14 cellular contexts compared by ENCODE assay signal in genomic region chr2:120888851-120889250, GRCh38.
DNase-seq lines count a peak whose midpoint lies in the region; ATAC-seq and TF ChIP-seq lines count a peak whose summit lies in the region.
"Had no signal": no experiment of that assay in that cellular context is flagged by ENCODE, and none has a peak within 500 bp of the region (broad histone marks: within the 10 kb centered on the region; RNA-seq: fewer than 3 reads in every experiment).

No MANE protein-coding gene starts in this region.

- H3K4me2 ChIP-seq in neural progenitor cell: no peak overlapping the region
- H3K4me2 ChIP-seq: BLaER1 treated with 17β-estradiol and CSF1 and Interleukin-3, amounts not matched to agents 10 nM and 100 nM; GM23338 had no signal

- no peak overlapping the region for H2AFZ ChIP-seq in neural progenitor cell (replicated peaks)
- H2AFZ ChIP-seq: GM23338 had no signal

- in situ Hi-C loops in gastrocnemius medialis (cut with MboI; ENCODE audit: low sequenced_read_pairs in 4 of 4): no loop called here

- H3K79me2 ChIP-seq in neural progenitor cell (ENCODE audit: low read depth): peaks cover 58% of the 10 kb centered on the region

- no peak overlapping the region for H3K4me3 ChIP-seq in neural progenitor cell
- no peak overlapping the region for H3K4me3 ChIP-seq in gastrocnemius medialis
- H3K4me3 ChIP-seq: BLaER1 treated with 17β-estradiol and CSF1 and Interleukin-3, amounts not matched to agents 10 nM and 100 nM; GM23338 had no signal

- H3K27me3 Mint-ChIP-seq in chondrocyte (ENCODE audit: low read depth): no peaks in the 10 kb centered on the region
- peaks cover 16% of the 10 kb centered on the region for H3K27me3 Mint-ChIP-seq in neural progenitor cell (ENCODE audit: insufficient read depth, low read depth)
- no peaks in the 10 kb centered on the region for H3K27me3 Mint-ChIP-seq in mesothelial cell of epicardium (ENCODE audit: low read depth)
- H3K27me3 Mint-ChIP-seq: B cell; CD4-positive, CD25-positive, alpha-beta regulatory T cell had no signal

- H3K4me1 ChIP-seq in neural progenitor cell (peaks cover 61% of the 10 kb centered on the region), gastrocnemius medialis (peaks cover 58 to 65% of the 10 kb centered on the region in 2 donors)

- H3K27ac ChIP-seq in neural progenitor cell (no peak overlapping the region), gastrocnemius medialis (peak overlapping the region; percentile 78 to 87 (median 84))
- H3K27ac ChIP-seq: BLaER1 treated with 17β-estradiol and CSF1 and Interleukin-3, amounts not matched to agents 10 nM and 100 nM had no signal

- no peaks in the 10 kb centered on the region for H3K27me3 ChIP-seq in neural progenitor cell
- no peaks in the 10 kb centered on the region for H3K27me3 ChIP-seq in gastrocnemius medialis
- H3K27me3 ChIP-seq: BLaER1 treated with 17β-estradiol and CSF1 and Interleukin-3, amounts not matched to agents 10 nM and 100 nM had no signal

- H3K4me1 Mint-ChIP-seq in chondrocyte (ENCODE audit: low read depth): peaks cover 36% of the 10 kb centered on the region
- H3K4me1 Mint-ChIP-seq in neural progenitor cell: peaks cover 87% of the 10 kb centered on the region
- H3K4me1 Mint-ChIP-seq in mesothelial cell of epicardium: peaks cover 40% of the 10 kb centered on the region
- no peaks in the 10 kb centered on the region for H3K4me1 Mint-ChIP-seq in stimulated activated effector memory CD8-positive, alpha-beta T cell treated with anti-CD3 and anti-CD28 coated beads, Interleukin-12 subunit alpha, Interleukin-12 subunit beta, amount 100 ng/mL, for 72 hours
- H3K4me1 Mint-ChIP-seq: B cell; CD4-positive, CD25-positive, alpha-beta regulatory T cell had no signal

- TF ChIP-seq CTCF in chondrocyte (IDR thresholded peaks at IDR 0.05): no peak
- no peak for TF ChIP-seq CTCF in neural progenitor cell (IDR thresholded peaks at IDR 0.05)
- TF ChIP-seq CTCF in gastrocnemius medialis (IDR thresholded peaks at IDR 0.05 in 4 of 5, conservative IDR thresholded peaks at IDR 0.05 in 1 of 5): no peak
- no peak for TF ChIP-seq CTCF in mesothelial cell of epicardium (IDR thresholded peaks at IDR 0.05; ENCODE audit: unreplicated experiment)

- no peak for TF ChIP-seq POLR2A in gastrocnemius medialis (IDR thresholded peaks at IDR 0.05)

- DNase-seq in chondrocyte (ENCODE audit: low spot score) (peak; percentile 33), neural progenitor cell (ENCODE audit: low spot score) (no peak), gastrocnemius medialis (no peak), mesothelial cell of epicardium (ENCODE audit: low spot score in 2 of 2, unreplicated experiment in 2 of 2) (no peak)
- no peak for DNase-seq in stimulated activated effector memory CD8-positive, alpha-beta T cell treated with anti-CD3 and anti-CD28 coated beads, Interleukin-12 subunit alpha, Interleukin-12 subunit beta, amount 100 ng/mL, for 72 hours (ENCODE audit: low spot score in 2 of 2)
- DNase-seq: CD4-positive, CD25-positive, alpha-beta regulatory T cell; DMS153; DMS79 treated with DMSO at 0.1 percent for 48 hours; GF-D8; HCEC 1CT had no signal

- peaks cover 32% of the 10 kb centered on the region for H3F3A ChIP-seq in neural progenitor cell (ENCODE audit: low read depth)

- peaks cover 92% of the 10 kb centered on the region for H4K20me1 ChIP-seq in neural progenitor cell (ENCODE audit: low read depth)
- H4K20me1 ChIP-seq: BLaER1 treated with 17β-estradiol and CSF1 and Interleukin-3, amounts not matched to agents 10 nM and 100 nM had no signal

- intact Hi-C loops in gastrocnemius medialis (cut with DNase I; ENCODE audit: low total_unique reads): loop anchor here (5.0 to 10.0 kb wide), 2 partner anchors 43 to 306 kb away; no protein-coding TSS in a partner anchor

- no peaks in the 10 kb centered on the region for H3K9me3 Mint-ChIP-seq in chondrocyte (ENCODE audit: low read depth)
- no peaks in the 10 kb centered on the region for H3K9me3 Mint-ChIP-seq in neural progenitor cell
- H3K9me3 Mint-ChIP-seq in mesothelial cell of epicardium: no peaks in the 10 kb centered on the region
- no peaks in the 10 kb centered on the region for H3K9me3 Mint-ChIP-seq in stimulated activated effector memory CD8-positive, alpha-beta T cell treated with anti-CD3 and anti-CD28 coated beads, Interleukin-12 subunit alpha, Interleukin-12 subunit beta, amount 100 ng/mL, for 72 hours
- H3K9me3 Mint-ChIP-seq: GM23338 had no signal

- H3K36me3 ChIP-seq in neural progenitor cell (no peaks in the 10 kb centered on the region), gastrocnemius medialis (no peaks in the 10 kb centered on the region)
- H3K36me3 ChIP-seq: BLaER1 treated with 17β-estradiol and CSF1 and Interleukin-3, amounts not matched to agents 10 nM and 100 nM had no signal

- H3K27ac Mint-ChIP-seq in chondrocyte (ENCODE audit: unreplicated experiment) (no peak overlapping the region), neural progenitor cell (peak overlapping the region; percentile 42), mesothelial cell of epicardium (no peak overlapping the region)
- no peak overlapping the region for H3K27ac Mint-ChIP-seq in stimulated activated effector memory CD8-positive, alpha-beta T cell treated with anti-CD3 and anti-CD28 coated beads, Interleukin-12 subunit alpha, Interleukin-12 subunit beta, amount 100 ng/mL, for 72 hours
- H3K27ac Mint-ChIP-seq: B cell; CD4-positive, CD25-positive, alpha-beta regulatory T cell; GM23338 had no signal

- no peaks in the 10 kb centered on the region for H3K9me3 ChIP-seq in neural progenitor cell (ENCODE audit: low read depth)
- no peaks in the 10 kb centered on the region for H3K9me3 ChIP-seq in gastrocnemius medialis
- H3K9me3 ChIP-seq: BLaER1 treated with 17β-estradiol and CSF1 and Interleukin-3, amounts not matched to agents 10 nM and 100 nM had no signal

- H3K9ac ChIP-seq in neural progenitor cell: no peak overlapping the region
- H3K9ac ChIP-seq: BLaER1 treated with 17β-estradiol and CSF1 and Interleukin-3, amounts not matched to agents 10 nM and 100 nM had no signal

- H3K36me3 Mint-ChIP-seq in chondrocyte (ENCODE audit: low read depth) (peaks cover 2% of the 10 kb centered on the region), neural progenitor cell (no peaks in the 10 kb centered on the region), mesothelial cell of epicardium (no peaks in the 10 kb centered on the region)
- peaks cover 6% of the 10 kb centered on the region for H3K36me3 Mint-ChIP-seq in stimulated activated effector memory CD8-positive, alpha-beta T cell treated with anti-CD3 and anti-CD28 coated beads, Interleukin-12 subunit alpha, Interleukin-12 subunit beta, amount 100 ng/mL, for 72 hours
- H3K36me3 Mint-ChIP-seq: CD4-positive, CD25-positive, alpha-beta regulatory T cell had no signal

- ATAC-seq in gastrocnemius medialis (no peak), HG02970 (IDR thresholded peaks at IDR 0.05; ENCODE audit: low FRiP score, unreplicated experiment) (no peak)
- no peak for ATAC-seq in stimulated activated effector memory CD8-positive, alpha-beta T cell treated with anti-CD3 and anti-CD28 coated beads, Interleukin-12 subunit alpha, Interleukin-12 subunit beta, amount 100 ng/mL, for 72 hours
- ATAC-seq: GM23338 had no signal

- H3K4me3 Mint-ChIP-seq in chondrocyte (ENCODE audit: unreplicated experiment): no peak overlapping the region
- H3K4me3 Mint-ChIP-seq in neural progenitor cell: no peak overlapping the region
- H3K4me3 Mint-ChIP-seq in mesothelial cell of epicardium: no peak overlapping the region
- H3K4me3 Mint-ChIP-seq in stimulated activated effector memory CD8-positive, alpha-beta T cell treated with anti-CD3 and anti-CD28 coated beads, Interleukin-12 subunit alpha, Interleukin-12 subunit beta, amount 100 ng/mL, for 72 hours: no peak overlapping the region
- H3K4me3 Mint-ChIP-seq: B cell; CD4-positive, CD25-positive, alpha-beta regulatory T cell; GM23338 had no signal
